In the genomic region with DNA sequence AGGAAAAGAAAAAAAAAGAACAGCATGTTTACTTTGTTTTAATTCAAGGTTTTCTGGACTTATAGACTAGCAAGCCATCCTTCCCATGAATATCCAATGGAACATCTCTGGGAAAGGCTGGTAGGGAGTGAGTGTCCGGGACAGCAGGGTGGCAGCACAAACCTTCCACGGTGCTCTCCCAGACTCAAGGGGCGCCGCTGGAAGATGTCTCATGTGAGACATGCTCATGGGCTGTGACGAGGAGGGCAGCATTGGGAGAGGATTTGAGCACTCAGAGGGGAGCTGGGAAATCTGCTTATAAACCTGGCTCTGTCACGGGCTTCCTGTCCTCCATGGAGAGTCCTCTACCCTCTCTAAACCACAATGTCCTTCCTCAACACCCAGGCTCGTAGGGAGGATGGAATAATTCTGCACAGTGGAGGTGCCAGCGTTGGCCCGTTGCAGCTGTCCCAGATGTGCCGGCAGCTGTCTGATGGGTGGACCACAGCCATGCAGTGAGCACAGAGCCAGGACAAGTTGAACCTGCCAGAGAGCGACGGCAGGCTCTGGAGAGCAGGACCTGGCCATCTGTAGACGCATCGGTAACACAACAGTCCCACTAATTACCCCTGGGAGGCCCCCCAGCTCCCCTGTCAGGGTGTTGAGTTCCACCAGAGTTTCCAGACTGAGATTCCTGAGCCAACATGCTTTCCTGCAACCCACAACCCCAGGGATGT, we compare ENCODE assay signal across 17 cellular contexts.
"Had no signal": no experiment of that assay in that cellular context is flagged by ENCODE, and none has a peak within 500 bp of the region (broad histone marks: within the 10 kb centered on the region; RNA-seq: fewer than 3 reads in every experiment).

No MANE protein-coding gene starts in this region.

- H3K36me3 ChIP-seq: esophagus muscularis mucosa, gastrocnemius medialis, heart right ventricle, ovary, stomach had no signal

- H3K4me1 Mint-ChIP-seq: mesothelial cell of epicardium, natural killer cell, neural crest cell had no signal

- H3K4me3 Mint-ChIP-seq: effector memory CD8-positive, alpha-beta T cell; mesothelial cell of epicardium; natural killer cell; neural crest cell had no signal

- H3K36me3 Mint-ChIP-seq: mesothelial cell of epicardium, natural killer cell had no signal

- H3K4me3 ChIP-seq: esophagus muscularis mucosa, gastrocnemius medialis, heart right ventricle, ovary, stomach had no signal

- H3K9me3 Mint-ChIP-seq: effector memory CD8-positive, alpha-beta T cell; mesothelial cell of epicardium; natural killer cell; neural crest cell had no signal

- H3K27ac ChIP-seq: epithelial cell of prostate, esophagus muscularis mucosa, gastrocnemius medialis, heart right ventricle, ovary, stomach had no signal

- DNase-seq: effector memory CD8-positive, alpha-beta T cell; heart right ventricle; kidney glomerular epithelial cell; natural killer cell; ovary; right cardiac atrium; small intestine; stimulated activated CD4-positive, alpha-beta T cell treated with anti-CD3 and anti-CD28 coated beads, Interleukin-12 subunit alpha, Interleukin-12 subunit beta, amount 100 ng/mL, for 4 hours; stomach; trophoblast cell had no signal

- H3K4me1 ChIP-seq: esophagus muscularis mucosa, gastrocnemius medialis, heart right ventricle, stomach had no signal

- H3K9me3 ChIP-seq: esophagus muscularis mucosa, gastrocnemius medialis, heart right ventricle, ovary, stomach had no signal

- FAIRE-seq: islet of Langerhans, small intestine, urothelium cell line had no signal

- H3K27me3 ChIP-seq: ovary had no signal

- H3K27ac Mint-ChIP-seq: mesothelial cell of epicardium, natural killer cell had no signal

- ATAC-seq: effector memory CD8-positive, alpha-beta T cell; heart right ventricle; natural killer cell; right cardiac atrium had no signal
